15 cellular contexts compared by ENCODE assay signal in the genomic region with DNA sequence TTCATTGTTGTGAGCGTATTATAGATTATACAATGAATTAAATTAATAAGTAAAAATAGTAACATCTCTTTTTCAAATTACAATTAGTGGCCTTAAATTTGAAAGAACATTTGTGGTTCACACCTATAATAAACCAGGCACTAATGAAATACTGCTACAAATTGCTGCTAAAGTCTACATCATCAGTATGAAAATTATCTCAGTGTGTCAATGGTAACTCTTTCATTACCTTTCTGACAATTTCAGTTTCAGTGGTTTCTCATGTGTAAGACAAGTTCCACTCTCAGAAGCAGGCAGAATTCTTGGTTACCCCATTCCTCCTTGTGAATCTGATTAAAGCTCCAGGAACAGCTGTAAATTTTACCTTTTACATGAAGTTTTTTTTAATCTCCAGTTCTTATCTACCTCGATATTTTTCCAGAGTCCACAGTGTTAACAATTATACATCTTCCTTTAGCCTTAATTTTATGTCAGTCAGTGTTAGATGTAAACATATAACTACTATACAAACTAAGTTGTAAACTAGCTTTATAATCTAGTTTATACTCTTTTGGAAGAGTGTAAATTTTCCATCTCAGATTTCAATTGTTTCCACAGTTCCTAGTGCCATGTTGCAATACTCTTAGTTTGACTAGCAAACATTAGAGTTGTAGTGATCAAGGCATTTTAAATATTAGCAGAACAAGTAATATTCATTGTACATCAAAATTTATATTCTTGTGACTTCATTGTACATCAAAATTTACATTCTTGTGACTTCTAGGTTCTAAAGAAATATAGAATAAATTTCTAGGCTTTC.
"Had no signal": no experiment of that assay in that cellular context is flagged by ENCODE, and none has a peak within 500 bp of the region (broad histone marks: within the 10 kb centered on the region; RNA-seq: fewer than 3 reads in every experiment).

No MANE protein-coding gene starts in this region.

- DNase-seq: activated B cell treated with CpG ODN at 0.5 μM for 24 hours; activated CD4-positive, alpha-beta memory T cell treated with anti-CD3 and anti-CD28 coated beads, Interleukin-2, amount 10 ng/mL, durations not matched to agents 7 days and 5 days; activated CD4-positive, alpha-beta T cell treated with anti-CD3 and anti-CD28 coated beads for 4 hours; activated CD8-positive, alpha-beta memory T cell treated with anti-CD3 and anti-CD28 coated beads, Interleukin-2, amount 10 ng/mL, durations not matched to agents 7 days and 5 days; activated naive CD4-positive, alpha-beta T cell; activated naive CD8-positive, alpha-beta T cell treated with anti-CD3 and anti-CD28 coated beads for 36 hours; amniotic stem cell; effector memory CD8-positive, alpha-beta T cell; left ventricle myocardium superior; occipital lobe; stimulated activated CD4-positive, alpha-beta T cell treated with anti-CD3 and anti-CD28 coated beads, Interleukin-12 subunit alpha, Interleukin-12 subunit beta, amount 100 ng/mL, for 4 hours; stimulated activated CD4-positive, alpha-beta T cell treated with anti-CD3 and anti-CD28 coated beads, Interleukin-1b, Interleukin-23, amount 100 ng/mL, for 48 hours; stimulated activated CD8-positive, alpha-beta memory T cell treated with anti-CD3 and anti-CD28 coated beads, Interleukin-4, amount 100 ng/mL, for 48 hours; stimulated activated naive CD4-positive, alpha-beta T cell had no signal

- ATAC-seq: activated CD8-positive, alpha-beta memory T cell treated with anti-CD3 and anti-CD28 coated beads, Interleukin-2, amount 10 ng/mL, durations not matched to agents 7 days and 5 days; activated T-helper 17 cell treated with anti-CD3 and anti-CD28 coated beads, Interleukin-2, amount 50 U/mL, for 72 hours; effector memory CD8-positive, alpha-beta T cell; left ventricle myocardium superior had no signal
